1 cellular context compared by ENCODE assay signal in the genomic region with DNA sequence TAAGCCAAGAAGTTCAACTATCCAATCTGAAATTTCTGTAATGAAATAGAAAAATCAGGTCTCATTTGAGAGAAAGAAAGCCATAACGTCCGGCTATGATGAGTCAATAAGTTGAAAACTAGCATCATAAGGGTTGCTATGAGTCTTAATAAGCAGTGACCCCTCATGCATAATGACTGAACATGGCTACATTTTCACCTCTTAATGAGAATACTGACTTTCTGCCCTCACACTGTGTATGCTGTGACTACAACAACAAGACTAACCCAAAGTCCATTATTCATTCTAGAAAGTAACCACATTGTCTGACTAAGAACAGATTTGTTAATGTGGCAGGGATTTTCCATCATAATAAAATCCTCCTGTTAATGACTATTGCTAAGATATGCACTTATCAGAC.
TF ChIP-seq lines count a peak whose summit lies in the region.

No MANE protein-coding gene starts in this region.

TF ChIP-seq in GM12878, 131 proteins besides CTCF, POLR2A, EP300 and RAD21 (continued from another document):
- TF ChIP-seq, protein P1, sequence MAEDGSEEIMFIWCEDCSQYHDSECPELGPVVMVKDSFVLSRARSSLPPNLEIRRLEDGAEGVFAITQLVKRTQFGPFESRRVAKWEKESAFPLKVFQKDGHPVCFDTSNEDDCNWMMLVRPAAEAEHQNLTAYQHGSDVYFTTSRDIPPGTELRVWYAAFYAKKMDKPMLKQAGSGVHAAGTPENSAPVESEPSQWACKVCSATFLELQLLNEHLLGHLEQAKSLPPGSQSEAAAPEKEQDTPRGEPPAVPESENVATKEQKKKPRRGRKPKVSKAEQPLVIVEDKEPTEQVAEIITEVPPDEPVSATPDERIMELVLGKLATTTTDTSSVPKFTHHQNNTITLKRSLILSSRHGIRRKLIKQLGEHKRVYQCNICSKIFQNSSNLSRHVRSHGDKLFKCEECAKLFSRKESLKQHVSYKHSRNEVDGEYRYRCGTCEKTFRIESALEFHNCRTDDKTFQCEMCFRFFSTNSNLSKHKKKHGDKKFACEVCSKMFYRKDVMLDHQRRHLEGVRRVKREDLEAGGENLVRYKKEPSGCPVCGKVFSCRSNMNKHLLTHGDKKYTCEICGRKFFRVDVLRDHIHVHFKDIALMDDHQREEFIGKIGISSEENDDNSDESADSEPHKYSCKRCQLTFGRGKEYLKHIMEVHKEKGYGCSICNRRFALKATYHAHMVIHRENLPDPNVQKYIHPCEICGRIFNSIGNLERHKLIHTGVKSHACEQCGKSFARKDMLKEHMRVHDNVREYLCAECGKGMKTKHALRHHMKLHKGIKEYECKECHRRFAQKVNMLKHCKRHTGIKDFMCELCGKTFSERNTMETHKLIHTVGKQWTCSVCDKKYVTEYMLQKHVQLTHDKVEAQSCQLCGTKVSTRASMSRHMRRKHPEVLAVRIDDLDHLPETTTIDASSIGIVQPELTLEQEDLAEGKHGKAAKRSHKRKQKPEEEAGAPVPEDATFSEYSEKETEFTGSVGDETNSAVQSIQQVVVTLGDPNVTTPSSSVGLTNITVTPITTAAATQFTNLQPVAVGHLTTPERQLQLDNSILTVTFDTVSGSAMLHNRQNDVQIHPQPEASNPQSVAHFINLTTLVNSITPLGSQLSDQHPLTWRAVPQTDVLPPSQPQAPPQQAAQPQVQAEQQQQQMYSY (CRISPR knock-in tag; IDR thresholded peaks at IDR 0.05) = no peak
- no peak for TF ChIP-seq SREBF2 (IDR thresholded peaks at IDR 0.05; ENCODE audit: low read length)
- TF ChIP-seq, protein P2, sequence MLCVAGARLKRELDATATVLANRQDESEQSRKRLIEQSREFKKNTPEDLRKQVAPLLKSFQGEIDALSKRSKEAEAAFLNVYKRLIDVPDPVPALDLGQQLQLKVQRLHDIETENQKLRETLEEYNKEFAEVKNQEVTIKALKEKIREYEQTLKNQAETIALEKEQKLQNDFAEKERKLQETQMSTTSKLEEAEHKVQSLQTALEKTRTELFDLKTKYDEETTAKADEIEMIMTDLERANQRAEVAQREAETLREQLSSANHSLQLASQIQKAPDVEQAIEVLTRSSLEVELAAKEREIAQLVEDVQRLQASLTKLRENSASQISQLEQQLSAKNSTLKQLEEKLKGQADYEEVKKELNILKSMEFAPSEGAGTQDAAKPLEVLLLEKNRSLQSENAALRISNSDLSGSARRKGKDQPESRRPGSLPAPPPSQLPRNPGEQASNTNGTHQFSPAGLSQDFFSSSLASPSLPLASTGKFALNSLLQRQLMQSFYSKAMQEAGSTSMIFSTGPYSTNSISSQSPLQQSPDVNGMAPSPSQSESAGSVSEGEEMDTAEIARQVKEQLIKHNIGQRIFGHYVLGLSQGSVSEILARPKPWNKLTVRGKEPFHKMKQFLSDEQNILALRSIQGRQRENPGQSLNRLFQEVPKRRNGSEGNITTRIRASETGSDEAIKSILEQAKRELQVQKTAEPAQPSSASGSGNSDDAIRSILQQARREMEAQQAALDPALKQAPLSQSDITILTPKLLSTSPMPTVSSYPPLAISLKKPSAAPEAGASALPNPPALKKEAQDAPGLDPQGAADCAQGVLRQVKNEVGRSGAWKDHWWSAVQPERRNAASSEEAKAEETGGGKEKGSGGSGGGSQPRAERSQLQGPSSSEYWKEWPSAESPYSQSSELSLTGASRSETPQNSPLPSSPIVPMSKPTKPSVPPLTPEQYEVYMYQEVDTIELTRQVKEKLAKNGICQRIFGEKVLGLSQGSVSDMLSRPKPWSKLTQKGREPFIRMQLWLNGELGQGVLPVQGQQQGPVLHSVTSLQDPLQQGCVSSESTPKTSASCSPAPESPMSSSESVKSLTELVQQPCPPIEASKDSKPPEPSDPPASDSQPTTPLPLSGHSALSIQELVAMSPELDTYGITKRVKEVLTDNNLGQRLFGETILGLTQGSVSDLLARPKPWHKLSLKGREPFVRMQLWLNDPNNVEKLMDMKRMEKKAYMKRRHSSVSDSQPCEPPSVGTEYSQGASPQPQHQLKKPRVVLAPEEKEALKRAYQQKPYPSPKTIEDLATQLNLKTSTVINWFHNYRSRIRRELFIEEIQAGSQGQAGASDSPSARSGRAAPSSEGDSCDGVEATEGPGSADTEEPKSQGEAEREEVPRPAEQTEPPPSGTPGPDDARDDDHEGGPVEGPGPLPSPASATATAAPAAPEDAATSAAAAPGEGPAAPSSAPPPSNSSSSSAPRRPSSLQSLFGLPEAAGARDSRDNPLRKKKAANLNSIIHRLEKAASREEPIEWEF (IDR thresholded peaks at IDR 0.05; ENCODE audit: insufficient replicate concordance, low read depth, low read length) = no peak
- TF ChIP-seq ZNF622 (IDR thresholded peaks at IDR 0.05) = no peak
- TF ChIP-seq NR2F1 (conservative IDR thresholded peaks at IDR 0.05) = 0 out of 2 replicates have a peak, but pooled peaks have one; percentile 59
- no peak for TF ChIP-seq POU2F2 (IDR thresholded peaks at IDR 0.05; ENCODE audit: borderline replicate concordance, low read depth, low read length)
- TF ChIP-seq, protein P3, sequence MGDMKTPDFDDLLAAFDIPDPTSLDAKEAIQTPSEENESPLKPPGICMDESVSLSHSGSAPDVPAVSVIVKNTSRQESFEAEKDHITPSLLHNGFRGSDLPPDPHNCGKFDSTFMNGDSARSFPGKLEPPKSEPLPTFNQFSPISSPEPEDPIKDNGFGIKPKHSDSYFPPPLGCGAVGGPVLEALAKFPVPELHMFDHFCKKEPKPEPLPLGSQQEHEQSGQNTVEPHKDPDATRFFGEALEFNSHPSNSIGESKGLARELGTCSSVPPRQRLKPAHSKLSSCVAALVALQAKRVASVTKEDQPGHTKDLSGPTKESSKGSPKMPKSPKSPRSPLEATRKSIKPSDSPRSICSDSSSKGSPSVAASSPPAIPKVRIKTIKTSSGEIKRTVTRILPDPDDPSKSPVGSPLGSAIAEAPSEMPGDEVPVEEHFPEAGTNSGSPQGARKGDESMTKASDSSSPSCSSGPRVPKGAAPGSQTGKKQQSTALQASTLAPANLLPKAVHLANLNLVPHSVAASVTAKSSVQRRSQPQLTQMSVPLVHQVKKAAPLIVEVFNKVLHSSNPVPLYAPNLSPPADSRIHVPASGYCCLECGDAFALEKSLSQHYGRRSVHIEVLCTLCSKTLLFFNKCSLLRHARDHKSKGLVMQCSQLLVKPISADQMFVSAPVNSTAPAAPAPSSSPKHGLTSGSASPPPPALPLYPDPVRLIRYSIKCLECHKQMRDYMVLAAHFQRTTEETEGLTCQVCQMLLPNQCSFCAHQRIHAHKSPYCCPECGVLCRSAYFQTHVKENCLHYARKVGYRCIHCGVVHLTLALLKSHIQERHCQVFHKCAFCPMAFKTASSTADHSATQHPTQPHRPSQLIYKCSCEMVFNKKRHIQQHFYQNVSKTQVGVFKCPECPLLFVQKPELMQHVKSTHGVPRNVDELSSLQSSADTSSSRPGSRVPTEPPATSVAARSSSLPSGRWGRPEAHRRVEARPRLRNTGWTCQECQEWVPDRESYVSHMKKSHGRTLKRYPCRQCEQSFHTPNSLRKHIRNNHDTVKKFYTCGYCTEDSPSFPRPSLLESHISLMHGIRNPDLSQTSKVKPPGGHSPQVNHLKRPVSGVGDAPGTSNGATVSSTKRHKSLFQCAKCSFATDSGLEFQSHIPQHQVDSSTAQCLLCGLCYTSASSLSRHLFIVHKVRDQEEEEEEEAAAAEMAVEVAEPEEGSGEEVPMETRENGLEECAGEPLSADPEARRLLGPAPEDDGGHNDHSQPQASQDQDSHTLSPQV (IDR thresholded peaks at IDR 0.05) = no peak
- no peak for TF ChIP-seq RBBP5 (conservative IDR thresholded peaks at IDR 0.05)
- no peak for TF ChIP-seq BRCA1 (IDR thresholded peaks at IDR 0.05; ENCODE audit: low read depth, low read length)
- TF ChIP-seq TBL1XR1 (IDR thresholded peaks at IDR 0.05; ENCODE audit: low read depth, low read length) = no peak
- no peak for TF ChIP-seq MEF2A (IDR thresholded peaks at IDR 0.05; ENCODE audit: insufficient read depth, low read depth, low read length)
